In genomic region chr11:108396672-108397071, GRCh38 we compare ENCODE assay signal across 4 cellular contexts.
DNase-seq lines count a peak whose midpoint lies in the region; ATAC-seq, FAIRE-seq and TF ChIP-seq lines count a peak whose summit lies in the region.
"Not testable (repeated sequence)": the region's sequence is repeated elsewhere in the genome, so short reads cannot be mapped to it uniquely, and the experiment has no call there.

No MANE protein-coding gene starts in this region.

- H3K36me3 ChIP-seq in HEK293 (ENCODE audit: control insufficient read depth in 2 of 2, insufficient read depth in 1 of 2, low read length in 2 of 2): not testable (repeated sequence)

- H3K9me3 ChIP-seq in A549; HEK293 (ENCODE audit: control insufficient read depth, insufficient read depth, low read depth, low read length): not testable (repeated sequence)

- FAIRE-seq in A204.1 (lab: Jason Lieb, UNC): peak; percentile 40
- FAIRE-seq in A549 (lab: Jason Lieb, UNC): not testable (repeated sequence)

- not testable (repeated sequence) for TF ChIP-seq EP300 in A549 (IDR thresholded peaks at IDR 0.05)

- POLR2A ChIA-PET in A549 (lab: Yijun Ruan, JAX); HEK293 (lab: Yijun Ruan, JAX); WTC11 (lab: Charles Lee): not testable (repeated sequence)

- H3K9me3 Mint-ChIP-seq in WTC11: not testable (repeated sequence)

- not testable (repeated sequence) for H3K27ac ChIP-seq in A549; HEK293 (ENCODE audit: extremely low read depth, low read depth, low read length)

- not testable (repeated sequence) for H3K4me3 ChIP-seq in A549; HEK293 (ENCODE audit: low read depth, low read length)

- not testable (repeated sequence) for H3K27me3 Mint-ChIP-seq in WTC11 (ENCODE audit: low read depth)

- TF ChIP-seq RAD21 in A549 (conservative IDR thresholded peaks at IDR 0.05 in 1 of 2, IDR thresholded peaks at IDR 0.05 in 1 of 2): not testable (repeated sequence)

- H3K4me2 ChIP-seq in A549: not testable (repeated sequence)

- not testable (repeated sequence) for H3K4me3 Mint-ChIP-seq in WTC11

- DNase-seq in A549 (ENCODE audit: low read depth in 1 of 2, low spot score in 1 of 2); WTC11 (ENCODE audit: low spot score): not testable (repeated sequence)

- TF ChIP-seq CTCF in A549 (IDR thresholded peaks at IDR 0.05); HEK293 (tag by site-specific recombination; IDR thresholded peaks at IDR 0.05); WTC11 (IDR thresholded peaks at IDR 0.05): not testable (repeated sequence)

- WGBS in A549 (ENCODE audit: missing lambda C conversion rate): 87% methylated on average over 6 of the region's 6 CpGs

- ATAC-seq in A549, WTC11: not testable (repeated sequence)

- not testable (repeated sequence) for H3K36me3 Mint-ChIP-seq in WTC11

- not testable (repeated sequence) for H3K27ac Mint-ChIP-seq in WTC11

- H3K4me1 ChIP-seq in A549; HEK293 (ENCODE audit: control insufficient read depth, insufficient read depth, low read length): not testable (repeated sequence)

- CTCF ChIA-PET in A549 (lab: Yijun Ruan, JAX); WTC11 (lab: Charles Lee): not testable (repeated sequence)
- CTCF ChIA-PET in HEK293 (lab: Yijun Ruan, JAX): interaction anchor here (1.5 kb wide), 1 partner anchor 251 kb away, joined by 5 read pairs; no protein-coding TSS in a partner anchor

- H3K4me1 Mint-ChIP-seq in WTC11: not testable (repeated sequence)

- TF ChIP-seq POLR2A in A549 (IDR thresholded peaks at IDR 0.05; ENCODE audit: low read length): not testable (repeated sequence)

TF ChIP-seq in A549, 52 proteins besides CTCF, POLR2A, EP300 and RAD21:
- TF ChIP-seq ZC3H11A (IDR thresholded peaks at IDR 0.05): peak; percentile 24

TF ChIP-seq in HEK293, 187 proteins besides CTCF, POLR2A, EP300 and RAD21 (continues in another document):
- TF ChIP-seq ZNF426 (tag by site-specific recombination; IDR thresholded peaks at IDR 0.05): peak; percentile 60
- TF ChIP-seq ZBTB8A (tag by site-specific recombination; IDR thresholded peaks at IDR 0.05): 0 out of 2 replicates have a peak, but pooled peaks have one; percentile 25
- 0 out of 2 replicates have a peak, but pooled peaks have one; percentile 36 for TF ChIP-seq REST (tag by site-specific recombination; IDR thresholded peaks at IDR 0.05)

TF ChIP-seq in WTC11, 78 proteins besides CTCF, POLR2A, EP300 and RAD21:
- TF ChIP-seq HMGA2 (CRISPR knock-in tag; IDR thresholded peaks at IDR 0.05): peak; percentile 87; the same call in 1 of the 2 replicates
